8 cellular contexts compared by ENCODE assay signal in genomic region chr14:105301103-105301914, GRCh38. TPM values are rescaled to one million over a fixed set of nuclear protein-coding genes. Genes with fewer than 3 reads are reported as not detected.
DNase-seq lines count a peak whose midpoint lies in the region; ATAC-seq and TF ChIP-seq lines count a peak whose summit lies in the region.

No MANE protein-coding gene starts in this region.

- CTCF ChIA-PET in RWPE1 (lab: Yijun Ruan, JAX): interaction anchor here (0.6 kb wide), 1 partner anchor 188 kb away, joined by 3 read pairs; no protein-coding TSS in a partner anchor

- POLR2A ChIA-PET in RWPE1 (lab: Yijun Ruan, JAX; ENCODE audit: low non-redundant PET): interaction anchor here (0.6 to 1.0 kb wide), 6 partner anchors 85 to 334 kb away, joined by 3 to 7 read pairs (median 4); no protein-coding TSS in a partner anchor

- no peaks in the 10 kb centered on the region for H3K27me3 Mint-ChIP-seq in natural killer cell (ENCODE audit: low read depth in 2 of 2)
- H3K27me3 Mint-ChIP-seq in stimulated activated naive B cell treated with anti-CD40 and anti-IgM and Interleukin-4, amounts not matched to agents 10 μg/mL and 1 μg/mL and 100 μg/mL, for 72 hours: no peaks in the 10 kb centered on the region

- peak overlapping the region; percentile 94 for H3K4me3 Mint-ChIP-seq in natural killer cell
- peak overlapping the region; percentile 92 to 96 for H3K4me3 Mint-ChIP-seq in stimulated activated naive B cell treated with anti-CD40 and anti-IgM and Interleukin-4, amounts not matched to agents 10 μg/mL and 1 μg/mL and 100 μg/mL, for 72 hours

- ATAC-seq in natural killer cell: peak; percentile 81 to 93 (median 82)
- peak; percentile 73 to 80 for ATAC-seq in stimulated activated naive B cell treated with anti-CD40 and anti-IgM and Interleukin-4, amounts not matched to agents 10 μg/mL and 1 μg/mL and 100 μg/mL, for 72 hours (replicated peaks)

- DNase-seq in EH (ENCODE audit: low read depth) (peak; percentile 96), GOT3 (lab: John Stamatoyannopoulos, UW) (peak; percentile 72), LNCaP clone FGC (ENCODE audit: low read depth) (peak; percentile 62), RWPE1 (ENCODE audit: low spot score) (peak; percentile 98), fibroblast of peridontal ligament (ENCODE audit: extremely low read depth) (peak; percentile 85), natural killer cell (peak; percentile 96)
- peak; percentile 98 for DNase-seq in activated T-helper 9 cell treated with anti-CD3 and anti-CD28 coated beads, Interleukin-2, amount 50 U/mL, for 16 hours (ENCODE audit: low read depth)
- DNase-seq in stimulated activated naive B cell treated with anti-CD40 and anti-IgM and Interleukin-4, amounts not matched to agents 10 μg/mL and 1 μg/mL and 100 μg/mL, for 72 hours: peak; percentile 94

- H3K4me1 Mint-ChIP-seq in natural killer cell: peaks cover 34% of the 10 kb centered on the region in 2 donors
- peaks cover 19 to 33% of the 10 kb centered on the region in 2 donors for H3K4me1 Mint-ChIP-seq in stimulated activated naive B cell treated with anti-CD40 and anti-IgM and Interleukin-4, amounts not matched to agents 10 μg/mL and 1 μg/mL and 100 μg/mL, for 72 hours

- peak overlapping the region; percentile 85 for H3K4me3 ChIP-seq in LNCaP clone FGC (ENCODE audit: low read depth, low read length)

- H3K9me3 Mint-ChIP-seq in natural killer cell: no peaks in the 10 kb centered on the region
- H3K9me3 Mint-ChIP-seq in stimulated activated naive B cell treated with anti-CD40 and anti-IgM and Interleukin-4, amounts not matched to agents 10 μg/mL and 1 μg/mL and 100 μg/mL, for 72 hours: no peaks in the 10 kb centered on the region

- no peaks in the 10 kb centered on the region for H3K36me3 Mint-ChIP-seq in natural killer cell
- H3K36me3 Mint-ChIP-seq in stimulated activated naive B cell treated with anti-CD40 and anti-IgM and Interleukin-4, amounts not matched to agents 10 μg/mL and 1 μg/mL and 100 μg/mL, for 72 hours: no peaks in the 10 kb centered on the region

- H3K27ac ChIP-seq in RWPE1: peak overlapping the region; percentile 95

- TF ChIP-seq CTCF in LNCaP clone FGC (IDR thresholded peaks at IDR 0.05; ENCODE audit: control insufficient read depth, extremely low read depth, insufficient read depth) (no peak), RWPE1 (conservative IDR thresholded peaks at IDR 0.05; ENCODE audit: low read depth) (no peak), natural killer cell (IDR thresholded peaks at IDR 0.05) (no peak)

- intact Hi-C loops in natural killer cell (cut with micrococcal nuclease): loop anchor here (1.0 to 10.0 kb wide), 2 partner anchors 47 to 190 kb away; partner anchors contain the start of gene TEDC1

- H3K27ac Mint-ChIP-seq in natural killer cell: peak overlapping the region; percentile 69 to 93
- peak overlapping the region; percentile 96 for H3K27ac Mint-ChIP-seq in stimulated activated naive B cell treated with anti-CD40 and anti-IgM and Interleukin-4, amounts not matched to agents 10 μg/mL and 1 μg/mL and 100 μg/mL, for 72 hours

RNA-seq across cellular contexts. Expression of gene BRF1, which starts 0.5 kb away (rescaled TPM):
- 10 to 100 TPM; 82.4 to 92.7 (median 87.4) TPM for total RNA-seq in natural killer cell

RNA-seq across cellular contexts. Expression of gene PACS2, which starts 13.2 kb away (rescaled TPM):
- 10 to 100 TPM; 58.4 to 76.5 (median 69.2) TPM for total RNA-seq in natural killer cell

RNA-seq across cellular contexts. Expression of gene BTBD6, which starts 53.0 kb away (rescaled TPM):
- total RNA-seq in natural killer cell: 10 to 100 TPM; 30.9 to 48.7 (median 44.2) TPM

Comparison
In these comparisons a context has a peak if more than half of its experiments do, and no peak if none do; other contexts are left out.
1. Peak in every context shown above with its lines: DNase-seq, ATAC-seq, H3K4me3 ChIP-seq and H3K27ac ChIP-seq.